ENCODE assay signal across 29 cellular contexts in genomic region chr5:93422652-93423332, GRCh38.
DNase-seq lines count a peak whose midpoint lies in the region; ATAC-seq, FAIRE-seq and TF ChIP-seq lines count a peak whose summit lies in the region.
"Had no signal": no experiment of that assay in that cellular context is flagged by ENCODE, and none has a peak within 500 bp of the region (broad histone marks: within the 10 kb centered on the region; RNA-seq: fewer than 3 reads in every experiment).

No MANE protein-coding gene starts in this region.

- H3K27ac ChIP-seq in endothelial cell of umbilical vein (ENCODE audit: insufficient read depth, low read depth, low read length) (no peak overlapping the region), hepatocyte (no peak overlapping the region)
- H3K27ac ChIP-seq: adrenal gland, esophagus squamous epithelium, transverse colon had no signal

- H3K4me3 ChIP-seq in endothelial cell of umbilical vein (replicated peaks in 1 of 3; ENCODE audit: insufficient read depth in 1 of 3, low read depth in 1 of 3, low read length in 3 of 3) (no peak overlapping the region), hepatocyte (no peak overlapping the region)
- H3K4me3 ChIP-seq: adrenal gland, esophagus squamous epithelium, ovary, stomach, transverse colon had no signal

- H3K9me3 ChIP-seq in endothelial cell of umbilical vein (replicated peaks; ENCODE audit: control insufficient read depth, insufficient read depth, low read length) (no peaks in the 10 kb centered on the region), hepatocyte (ENCODE audit: low read depth) (no peaks in the 10 kb centered on the region)
- H3K9me3 ChIP-seq: adrenal gland, esophagus squamous epithelium, ovary, stomach, transverse colon had no signal

- no peak overlapping the region for H3K9ac ChIP-seq in endothelial cell of umbilical vein (replicated peaks; ENCODE audit: extremely low read depth, insufficient read depth, low read length)

- H3K4me1 Mint-ChIP-seq in WTC11, result peaks cover 67% of the 10 kb centered on the region
- H3K4me1 Mint-ChIP-seq: activated CD4-positive, alpha-beta T cell treated with anti-CD3 and anti-CD28 coated beads for 36 hours; naive B cell had no signal

- BruUV-seq in endothelial cell of umbilical vein (replicated peaks; lab: Mats Ljungman, UMichigan), result no TSS peak

- H3K4me1 ChIP-seq in endothelial cell of umbilical vein (ENCODE audit: control insufficient read depth, extremely low read depth, insufficient read depth, low read length) (peaks cover 16% of the 10 kb centered on the region), hepatocyte (ENCODE audit: insufficient read depth) (no peaks in the 10 kb centered on the region)
- H3K4me1 ChIP-seq: transverse colon had no signal

- ATAC-seq in WTC11 (peak; percentile 52), HG03280 (IDR thresholded peaks at IDR 0.05; ENCODE audit: unreplicated experiment) (no peak), HG02840 (IDR thresholded peaks at IDR 0.05; ENCODE audit: low FRiP score, unreplicated experiment) (no peak)
- ATAC-seq: activated CD4-positive, alpha-beta T cell treated with anti-CD3 and anti-CD28 coated beads for 36 hours; left cardiac atrium; Right ventricle myocardium inferior had no signal

- no peaks in the 10 kb centered on the region for H3K36me3 Mint-ChIP-seq in WTC11
- H3K36me3 Mint-ChIP-seq: CD4-positive, alpha-beta memory T cell; naive B cell had no signal

- TF ChIP-seq POLR2A in endothelial cell of umbilical vein (IDR thresholded peaks at IDR 0.05; ENCODE audit: low read depth, low read length), result no peak

- no peaks in the 10 kb centered on the region for H3K9me3 Mint-ChIP-seq in WTC11
- H3K9me3 Mint-ChIP-seq: activated T-cell treated with anti-CD3 and anti-CD28 coated beads, Interleukin-2, amount 50 U/mL, for 24 hours; CD4-positive, alpha-beta memory T cell had no signal

- H3K4me3 Mint-ChIP-seq in WTC11, result no peak overlapping the region; the same call in 1 of the 2 replicates
- H3K4me3 Mint-ChIP-seq: activated CD4-positive, alpha-beta T cell treated with anti-CD3 and anti-CD28 coated beads for 36 hours; activated T-cell treated with anti-CD3 and anti-CD28 coated beads, Interleukin-2, amount 50 U/mL, for 24 hours; CD4-positive, alpha-beta memory T cell; naive B cell had no signal

- WGBS in hepatocyte (ENCODE audit: low lambda C conversion rate, missing lambda C conversion rate), result 55% methylated on average over 5 of the region's 5 CpGs

- H3K27me3 ChIP-seq in endothelial cell of umbilical vein (ENCODE audit: control insufficient read depth in 2 of 2, insufficient read depth in 2 of 2, low read length in 2 of 2), result no peaks in the 10 kb centered on the region
- no peaks in the 10 kb centered on the region for H3K27me3 ChIP-seq in hepatocyte
- H3K27me3 ChIP-seq: adrenal gland, esophagus squamous epithelium, ovary, stomach, transverse colon had no signal

- POLR2A ChIA-PET in WTC11 (lab: Charles Lee) (no interaction called here), endothelial cell of umbilical vein (lab: Charles Lee) (no interaction called here)

- H3K79me2 ChIP-seq in endothelial cell of umbilical vein (ENCODE audit: control insufficient read depth, insufficient read depth, low read length), result no peaks in the 10 kb centered on the region
- no peaks in the 10 kb centered on the region for H3K79me2 ChIP-seq in hepatocyte

- peak overlapping the region; percentile 51 for H3K27ac Mint-ChIP-seq in WTC11
- H3K27ac Mint-ChIP-seq: activated CD4-positive, alpha-beta T cell treated with anti-CD3 and anti-CD28 coated beads for 36 hours; activated T-cell treated with anti-CD3 and anti-CD28 coated beads, Interleukin-2, amount 50 U/mL, for 24 hours; CD4-positive, alpha-beta memory T cell; naive B cell had no signal

- H3K27me3 Mint-ChIP-seq in WTC11 (ENCODE audit: low read depth), result no peaks in the 10 kb centered on the region

- H4K20me1 ChIP-seq in endothelial cell of umbilical vein (replicated peaks; ENCODE audit: control insufficient read depth, extremely low read depth, insufficient read depth, low read length) (no peaks in the 10 kb centered on the region), hepatocyte (ENCODE audit: insufficient read depth, poor library complexity, severe bottlenecking) (no peaks in the 10 kb centered on the region)

- no peaks in the 10 kb centered on the region for H3K36me3 ChIP-seq in endothelial cell of umbilical vein (ENCODE audit: control insufficient read depth in 2 of 2, extremely low read depth in 1 of 2, insufficient read depth in 2 of 2, low read length in 2 of 2)
- H3K36me3 ChIP-seq in hepatocyte (replicated peaks; ENCODE audit: insufficient read depth, low read depth), result no peaks in the 10 kb centered on the region
- H3K36me3 ChIP-seq: adrenal gland, esophagus squamous epithelium, ovary, stomach, transverse colon had no signal

- FAIRE-seq in endothelial cell of umbilical vein (lab: Jason Lieb, UNC), result peak; percentile 83
- FAIRE-seq: bronchial epithelial cell, TTC549 had no signal

- DNase-seq in NCI-H146 (lab: John Stamatoyannopoulos, UW) (peak; percentile 17), NCI-H146 treated with DMSO at 0.1 percent for 48 hours (lab: John Stamatoyannopoulos, UW; ENCODE audit: unreplicated experiment) (no peak), WTC11 (ENCODE audit: low spot score) (no peak), endothelial cell of umbilical vein (ENCODE audit: low read depth, low spot score) (peak; percentile 49), renal cortical epithelial cell (ENCODE audit: low read depth) (peak; percentile 74), hepatocyte (ENCODE audit: low spot score) (no peak)
- DNase-seq: 8988T; activated CD4-positive, alpha-beta T cell treated with anti-CD3 and anti-CD28 coated beads for 36 hours; activated CD8-positive, alpha-beta memory T cell treated with anti-CD3 and anti-CD28 coated beads for 24 hours; activated T-cell treated with anti-CD3 and anti-CD28 coated beads, Interleukin-2, amount 50 U/mL, for 24 hours; adrenal gland; CD4-positive, alpha-beta memory T cell; DMS153; esophagus squamous epithelium; GDM1; HCEC 1CT; Kasumi-1; left cardiac atrium; naive B cell; NCI-H2107; NCI-H748 treated with DMSO at 0.1 percent for 48 hours; ovary; stomach; transverse colon had no signal

- H3K9me2 ChIP-seq in hepatocyte (replicated peaks; ENCODE audit: insufficient read depth), result no peaks in the 10 kb centered on the region

- H3K9me1 ChIP-seq in endothelial cell of umbilical vein (replicated peaks; ENCODE audit: control insufficient read depth, extremely low read depth, insufficient read depth, low read length), result no peaks in the 10 kb centered on the region

- TF ChIP-seq CTCF in WTC11 (IDR thresholded peaks at IDR 0.05), result no peak
- no peak for TF ChIP-seq CTCF in endothelial cell of umbilical vein (IDR thresholded peaks at IDR 0.05; ENCODE audit: extremely low read depth in 1 of 2, insufficient read depth in 1 of 2, low read depth in 1 of 2, low read length in 2 of 2)
- no peak for TF ChIP-seq CTCF in hepatocyte (IDR thresholded peaks at IDR 0.05; ENCODE audit: poor library complexity)

- intact Hi-C loops in endothelial cell of umbilical vein (cut with micrococcal nuclease), result loop anchor here (5.0 kb wide), 2 partner anchors 60 to 160 kb away; partner anchors contain the start of genes NR2F1 and NR2F1-AS1

- H2AFZ ChIP-seq in endothelial cell of umbilical vein (ENCODE audit: low read depth, low read length) (no peak overlapping the region), hepatocyte (no peak overlapping the region)

- dilution Hi-C loops in endothelial cell of umbilical vein (cut with MboI; ENCODE audit: extremely low pct_ligation_motif_present, low sequenced_read_pairs), result no loop called here

- H3K4me2 ChIP-seq in endothelial cell of umbilical vein (ENCODE audit: insufficient read depth, low read length), result no peak overlapping the region
- H3K4me2 ChIP-seq in hepatocyte, result no peak overlapping the region

- CTCF ChIA-PET in WTC11 (lab: Charles Lee) (interaction anchor here (0.6 kb wide), 1 partner anchor 563 kb away, joined by 3 read pairs; no protein-coding TSS in a partner anchor), endothelial cell of umbilical vein (lab: Charles Lee) (interaction anchor here (1.5 kb wide), 1 partner anchor 330 kb away, joined by 5 read pairs; no protein-coding TSS in a partner anchor)

TF ChIP-seq in WTC11, 78 proteins besides CTCF, POLR2A, EP300 and RAD21 (continues in another document):
- TF ChIP-seq E2F4 (CRISPR knock-in tag; IDR thresholded peaks at IDR 0.05; ENCODE audit: borderline replicate concordance, low read depth), result no peak
- TF ChIP-seq, protein P1, sequence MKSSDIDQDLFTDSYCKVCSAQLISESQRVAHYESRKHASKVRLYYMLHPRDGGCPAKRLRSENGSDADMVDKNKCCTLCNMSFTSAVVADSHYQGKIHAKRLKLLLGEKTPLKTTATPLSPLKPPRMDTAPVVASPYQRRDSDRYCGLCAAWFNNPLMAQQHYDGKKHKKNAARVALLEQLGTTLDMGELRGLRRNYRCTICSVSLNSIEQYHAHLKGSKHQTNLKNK (CRISPR knock-in tag; IDR thresholded peaks at IDR 0.05), result no peak
- no peak for TF ChIP-seq TP53 (CRISPR knock-in tag; IDR thresholded peaks at IDR 0.05)

TF ChIP-seq in endothelial cell of umbilical vein, 7 proteins besides CTCF, POLR2A, EP300 and RAD21:
- TF ChIP-seq POLR2AphosphoS5 (IDR thresholded peaks at IDR 0.05; ENCODE audit: insufficient read depth, low read depth, low read length) (no peak), GATA2 (IDR thresholded peaks at IDR 0.05; ENCODE audit: insufficient read depth, insufficient read length, low read depth, low read length) (no peak), FOS (IDR thresholded peaks at IDR 0.05; ENCODE audit: borderline replicate concordance, insufficient read depth, low read length) (no peak), JUN (IDR thresholded peaks at IDR 0.05; ENCODE audit: borderline replicate concordance, insufficient read depth, insufficient read length, low read depth) (no peak), MYC (IDR thresholded peaks at IDR 0.05; ENCODE audit: low read depth, low read length) (no peak), EZH2 (IDR thresholded peaks at IDR 0.05; ENCODE audit: borderline replicate concordance, low read depth, low read length, severe bottlenecking) (no peak)
- TF ChIP-seq, protein P2, sequence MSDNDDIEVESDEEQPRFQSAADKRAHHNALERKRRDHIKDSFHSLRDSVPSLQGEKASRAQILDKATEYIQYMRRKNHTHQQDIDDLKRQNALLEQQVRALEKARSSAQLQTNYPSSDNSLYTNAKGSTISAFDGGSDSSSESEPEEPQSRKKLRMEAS (IDR thresholded peaks at IDR 0.05; ENCODE audit: insufficient read depth, insufficient read length), result no peak

Comparison
In these comparisons a context has a peak if more than half of its experiments do, and no peak if none do; other contexts are left out.
1. DNase-seq: peak in NCI-H146 (single experiment), endothelial cell of umbilical vein (single experiment) and renal cortical epithelial cell (single experiment); none in NCI-H146 treated with DMSO at 0.1 percent for 48 hours (single experiment), WTC11 (single experiment) and hepatocyte (single experiment).